In the genomic region with DNA sequence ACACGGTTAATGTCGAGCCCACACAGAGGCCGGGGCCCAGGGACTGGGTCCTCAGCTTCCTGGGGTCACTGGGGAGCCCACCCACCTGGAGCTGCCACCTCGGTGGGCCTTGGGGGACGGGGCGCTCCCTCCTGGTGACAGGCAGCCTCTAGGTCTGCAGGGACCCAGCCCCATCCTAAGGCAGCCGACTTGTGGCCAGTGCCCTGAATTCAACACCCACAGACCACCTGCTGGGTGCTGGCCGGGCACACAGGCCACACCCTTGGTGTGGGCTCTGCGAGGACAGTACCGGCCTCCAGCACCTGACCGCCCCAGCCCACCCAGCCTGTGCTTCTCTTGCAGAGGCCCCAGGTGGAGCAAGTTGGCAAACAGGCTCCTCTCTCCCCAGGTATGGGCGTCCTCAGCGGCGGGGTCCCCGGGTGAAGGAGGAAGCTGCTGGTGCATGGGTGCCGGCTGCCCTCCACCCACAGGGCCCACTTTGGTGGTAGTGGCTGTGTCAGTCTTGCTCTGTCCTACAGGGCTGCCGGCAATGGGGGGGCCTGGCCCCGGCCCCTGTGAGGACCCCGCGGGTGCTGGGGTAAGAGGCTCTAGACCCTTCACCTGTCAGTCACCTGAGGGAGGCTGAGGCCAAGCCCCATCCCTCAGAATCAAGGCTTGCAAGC, we compare ENCODE assay signal across 18 cellular contexts. TPM values are rescaled to one million over a fixed set of nuclear protein-coding genes. Genes with fewer than 3 reads are reported as not detected.
DNase-seq lines count a peak whose midpoint lies in the region; ATAC-seq and TF ChIP-seq lines count a peak whose summit lies in the region.
"Had no signal": no experiment of that assay in that cellular context is flagged by ENCODE, and none has a peak within 500 bp of the region (broad histone marks: within the 10 kb centered on the region; RNA-seq: fewer than 3 reads in every experiment).

No MANE protein-coding gene starts in this region.

- H2BK15ac ChIP-seq in neuronal stem cell (ENCODE audit: low read length): peak overlapping the region; percentile 75

- H4K8ac ChIP-seq in neuronal stem cell (ENCODE audit: low read depth, low read length): peak overlapping the region; percentile 43

- H2BK5ac ChIP-seq in neuronal stem cell (ENCODE audit: low read length): peak overlapping the region; percentile 5

- peak; percentile 28 for DNase-seq in Right ventricle myocardium superior
- DNase-seq in right atrium auricular region (ENCODE audit: low spot score): no peak
- DNase-seq in chondrocyte (ENCODE audit: low spot score): peak; percentile 89
- no peak for DNase-seq in neuronal stem cell (ENCODE audit: low spot score)
- DNase-seq in globus pallidus (ENCODE audit: low spot score): no peak
- no peak for DNase-seq in NOMO-1 treated with DMSO at 0.1 percent for 48 hours (lab: John Stamatoyannopoulos, UW; ENCODE audit: unreplicated experiment)
- no peak for DNase-seq in H4 (ENCODE audit: low spot score)
- DNase-seq in amniotic stem cell (lab: John Stamatoyannopoulos, UW): no peak
- DNase-seq: CD4-positive, CD25-positive, alpha-beta regulatory T cell; EL; KBM-7; MV-4-11; NCI-H187 treated with DMSO at 0.1 percent for 48 hours; NCI-H345; NCI-H526 had no signal

- H3K4me1 ChIP-seq in right atrium auricular region: peaks cover 0 to 7% of the 10 kb centered on the region in 2 donors
- no peaks in the 10 kb centered on the region for H3K4me1 ChIP-seq in neuronal stem cell (ENCODE audit: control insufficient read depth in 2 of 2, insufficient read depth in 1 of 2, low read depth in 1 of 2, low read length in 2 of 2)

- H3K9me3 Mint-ChIP-seq in chondrocyte (ENCODE audit: low read depth): no peaks in the 10 kb centered on the region
- H3K9me3 Mint-ChIP-seq: CD4-positive, CD25-positive, alpha-beta regulatory T cell had no signal

- no peak overlapping the region for H3K23ac ChIP-seq in neuronal stem cell (ENCODE audit: low read depth, low read length, poor library complexity)

- peaks cover 4% of the 10 kb centered on the region for H3K79me1 ChIP-seq in neuronal stem cell (ENCODE audit: low read depth, low read length)

- H3K36me3 ChIP-seq in right atrium auricular region (no peaks in the 10 kb centered on the region), neuronal stem cell (replicated peaks in 1 of 2; ENCODE audit: control insufficient read depth in 2 of 2, insufficient read depth in 2 of 2, low read length in 2 of 2) (no peaks in the 10 kb centered on the region)
- H3K36me3 ChIP-seq: HAP-1 had no signal

- no peak for ATAC-seq in Right ventricle myocardium superior (ENCODE audit: poor library complexity)

- H2AK5ac ChIP-seq in neuronal stem cell (ENCODE audit: low read depth, low read length): peak overlapping the region; percentile 90

- no CpG with 5 or more reads among the region's 20 CpGs for WGBS in neuronal stem cell (ENCODE audit: extremely low coverage in 2 of 2, insufficient read length in 2 of 2, insufficient replicate concordance in 1 of 2), 2 donors

- no peak overlapping the region for H3K27ac Mint-ChIP-seq in chondrocyte (ENCODE audit: unreplicated experiment)
- H3K27ac Mint-ChIP-seq: CD4-positive, CD25-positive, alpha-beta regulatory T cell had no signal

- peak overlapping the region; percentile 10 for H2BK12ac ChIP-seq in neuronal stem cell (ENCODE audit: low read length)

- no peak overlapping the region for H4K91ac ChIP-seq in neuronal stem cell (ENCODE audit: low read depth, low read length, poor library complexity)

- no peak overlapping the region for H2BK120ac ChIP-seq in neuronal stem cell (ENCODE audit: low read depth, low read length)

- no peak overlapping the region for H2AFZ ChIP-seq in neuronal stem cell (ENCODE audit: low read length)

- H3K27ac ChIP-seq in right atrium auricular region (no peak overlapping the region), neuronal stem cell (replicated peaks; ENCODE audit: low read length) (no peak overlapping the region)
- H3K27ac ChIP-seq: HL-60 had no signal

- no peaks in the 10 kb centered on the region for H3K27me3 Mint-ChIP-seq in chondrocyte (ENCODE audit: low read depth)
- H3K27me3 Mint-ChIP-seq: CD4-positive, CD25-positive, alpha-beta regulatory T cell had no signal

- H3K4me3 ChIP-seq in right atrium auricular region (no peak overlapping the region), neuronal stem cell (ENCODE audit: low read length in 2 of 2) (no peak overlapping the region)
- H3K4me3 ChIP-seq: HAP-1 had no signal

- no peak overlapping the region for H3K9ac ChIP-seq in neuronal stem cell (ENCODE audit: low read depth, low read length, poor library complexity)

- H3K4ac ChIP-seq in neuronal stem cell (ENCODE audit: low read length): no peak overlapping the region

- H3K4me2 ChIP-seq in neuronal stem cell (ENCODE audit: insufficient read depth, low read length, poor library complexity, severe bottlenecking): no peak overlapping the region

- H3K18ac ChIP-seq in neuronal stem cell (ENCODE audit: low read length): no peak overlapping the region

- H3K4me3 Mint-ChIP-seq in chondrocyte (ENCODE audit: unreplicated experiment): no peak overlapping the region
- H3K4me3 Mint-ChIP-seq: CD4-positive, CD25-positive, alpha-beta regulatory T cell had no signal

- H3K27me3 ChIP-seq in right atrium auricular region (no peaks in the 10 kb centered on the region), neuronal stem cell (ENCODE audit: control insufficient read depth in 3 of 3, insufficient read depth in 3 of 3, low read depth in 1 of 3, low read length in 3 of 3) (peaks cover 0 to 9% (median 0%) of the 10 kb centered on the region in 3 experiments)

- TF ChIP-seq CTCF in right atrium auricular region (IDR thresholded peaks at IDR 0.05) (no peak), chondrocyte (IDR thresholded peaks at IDR 0.05) (no peak)

- intact Hi-C loops in Right ventricle myocardium superior (cut with DNase I): no loop called here

- H3K4me1 Mint-ChIP-seq in chondrocyte (ENCODE audit: low read depth): no peaks in the 10 kb centered on the region
- H3K4me1 Mint-ChIP-seq: CD4-positive, CD25-positive, alpha-beta regulatory T cell had no signal

- no peaks in the 10 kb centered on the region for H3K9me3 ChIP-seq in right atrium auricular region
- no peaks in the 10 kb centered on the region for H3K9me3 ChIP-seq in neuronal stem cell (replicated peaks in 1 of 2; ENCODE audit: control insufficient read depth in 2 of 2, insufficient read depth in 1 of 2, low read depth in 1 of 2, low read length in 2 of 2)
- H3K9me3 ChIP-seq: HAP-1 had no signal

- H3K36me3 Mint-ChIP-seq in chondrocyte (ENCODE audit: low read depth): no peaks in the 10 kb centered on the region
- H3K36me3 Mint-ChIP-seq: CD4-positive, CD25-positive, alpha-beta regulatory T cell had no signal

- H3K14ac ChIP-seq in neuronal stem cell (ENCODE audit: low read length): peak overlapping the region; percentile 21

RNA-seq across cellular contexts. Expression of gene ENTPD8, which starts 8.3 kb away (rescaled TPM):
- not detected for total RNA-seq in Right ventricle myocardium superior
- total RNA-seq in right atrium auricular region: not detected
- total RNA-seq in chondrocyte: 0.10 TPM in 1 of 3 replicates, not detected in the others
- polyA plus RNA-seq in neuronal stem cell (2013, experiment 1 of 2): 0.03 TPM
- polyA plus RNA-seq in neuronal stem cell (2013, experiment 2 of 2): 0.04 TPM
- total RNA-seq in H4 (2014; rRNA removed; shearing (Covaris generic)): 0.08 TPM in 1 of 2 replicates, not detected in the other
- total RNA-seq: CD4-positive, CD25-positive, alpha-beta regulatory T cell; OCI-LY7 had no signal
- polyA plus RNA-seq: CD4-positive, CD25-positive, alpha-beta regulatory T cell had no signal

RNA-seq across cellular contexts. Expression of gene NOXA1, which starts 9.6 kb away (rescaled TPM):
- total RNA-seq in Right ventricle myocardium superior (1.7 TPM), right atrium auricular region (1 to 10 TPM in 1 of 2 donors, under 1 TPM in 1; 0.94 to 3.4 TPM), chondrocyte (0.97 to 2.5 TPM (median 2.0 TPM) in 3 replicates)
- 0.61 TPM for polyA plus RNA-seq in neuronal stem cell (2013, experiment 1 of 2)
- polyA plus RNA-seq in neuronal stem cell (2013, experiment 2 of 2): 0.64 TPM
- total RNA-seq in H4 (2014; rRNA removed; shearing (Covaris generic)): not detected in 2 replicates
- total RNA-seq: OCI-LY7 had no signal

RNA-seq across cellular contexts. Expression of gene EXD3, which starts 9.9 kb away (rescaled TPM):
- total RNA-seq in Right ventricle myocardium superior (6.9 TPM), right atrium auricular region (1 to 10 TPM; 5.9 to 6.0 TPM), chondrocyte (10.7 to 15.7 TPM (median 11.6 TPM) in 3 replicates)
- polyA plus RNA-seq in neuronal stem cell (2013, experiment 1 of 2): 21.1 TPM
- polyA plus RNA-seq in neuronal stem cell (2013, experiment 2 of 2): 19.9 TPM
- total RNA-seq in H4 (2014; rRNA removed; shearing (Covaris generic)): 1.4 and 2.8 TPM in 2 replicates

RNA-seq across cellular contexts. Expression of gene NSMF, which starts 26.3 kb away (rescaled TPM):
- 10.0 TPM for total RNA-seq in Right ventricle myocardium superior
- total RNA-seq in right atrium auricular region: 10 to 100 TPM; 16.2 to 26.2 TPM
- 81.5 to 86.8 TPM (median 86.1 TPM) in 3 replicates for total RNA-seq in chondrocyte
- 46.8 TPM for polyA plus RNA-seq in neuronal stem cell (2013, experiment 1 of 2)
- polyA plus RNA-seq in neuronal stem cell (2013, experiment 2 of 2): 45.0 TPM
- 17.1 and 19.1 TPM in 2 replicates for total RNA-seq in H4 (2014; rRNA removed; shearing (Covaris generic))

Comparison
In these comparisons a context has a peak if more than half of its experiments do, and no peak if none do; other contexts are left out.
1. DNase-seq: peak in Right ventricle myocardium superior (single experiment) and chondrocyte (single experiment); none in right atrium auricular region (single experiment), neuronal stem cell (single experiment), globus pallidus (single experiment), NOMO-1 treated with DMSO at 0.1 percent for 48 hours (single experiment), H4 (single experiment) and amniotic stem cell (single experiment).